11 cellular contexts compared by ENCODE assay signal in genomic region chr2:207533609-207534008, GRCh38. TPM values are rescaled to one million over a fixed set of nuclear protein-coding genes. Genes with fewer than 3 reads are reported as not detected.
DNase-seq lines count a peak whose midpoint lies in the region; ATAC-seq and TF ChIP-seq lines count a peak whose summit lies in the region.
"Had no signal": no experiment of that assay in that cellular context is flagged by ENCODE, and none has a peak within 500 bp of the region (broad histone marks: within the 10 kb centered on the region; RNA-seq: fewer than 3 reads in every experiment).

No MANE protein-coding gene starts in this region.

- H3K27ac ChIP-seq in OCI-LY7 (ENCODE audit: low read depth, low read length, poor library complexity, severe bottlenecking) (peak overlapping the region; percentile 20), esophagus muscularis mucosa (replicated peaks in 1 of 4) (peak overlapping the region; percentile 86 to 93 (median 92)), subcutaneous abdominal adipose tissue (ENCODE audit: low read depth, low read length) (peak overlapping the region; percentile 75)

- H3K9ac ChIP-seq in subcutaneous abdominal adipose tissue (ENCODE audit: low read length in 5 of 5): peak overlapping the region in 3 of 5 donors; percentile 36 to 62 (median 41)

- no peak for ATAC-seq in activated T-cell treated with anti-CD3 and anti-CD28 coated beads, Interleukin-2, amount 50 U/mL, for 72 hours (replicated peaks in 1 of 2)
- ATAC-seq in HG03354 (IDR thresholded peaks at IDR 0.05; ENCODE audit: poor library complexity, severe bottlenecking, unreplicated experiment) (no peak), HG02852 (IDR thresholded peaks at IDR 0.05; ENCODE audit: unreplicated experiment) (no peak)

- H2AFZ ChIP-seq in OCI-LY7 (ENCODE audit: low read length): no peak overlapping the region

- 95% methylated on average over 1 of the region's 1 CpG for WGBS in esophagus muscularis mucosa

- H3K9me2 ChIP-seq in OCI-LY7 (ENCODE audit: insufficient read depth, low read length): no peaks in the 10 kb centered on the region

- H3K27me3 Mint-ChIP-seq in activated T-cell treated with anti-CD3 and anti-CD28 coated beads, Interleukin-2, amount 50 U/mL, for 72 hours (ENCODE audit: low read depth): no peaks in the 10 kb centered on the region

- CTCF ChIA-PET in OCI-LY7 (lab: Charles Lee; ENCODE audit: unreplicated experiment): no interaction called here

- DNase-seq in activated T-cell treated with anti-CD3 and anti-CD28 coated beads, Interleukin-2, amount 50 U/mL, for 72 hours: no peak
- DNase-seq in activated T-cell treated with anti-CD3 and anti-CD28 coated beads, Interleukin-2, amount 50 U/mL, for 1 hour: no peak
- no peak for DNase-seq in OCI-LY7 (ENCODE audit: low spot score)
- no peak for DNase-seq in esophagus muscularis mucosa (ENCODE audit: extremely low spot score)
- DNase-seq in Ammon's horn (ENCODE audit: low spot score): no peak
- DNase-seq: activated CD4-positive, alpha-beta T cell treated with anti-CD3 and anti-CD28 coated beads for 4 hours; foreskin melanocyte; substantia nigra had no signal

- H4K20me1 ChIP-seq in OCI-LY7 (ENCODE audit: insufficient read depth, low read length): peaks cover 23% of the 10 kb centered on the region

- BruUV-seq in OCI-LY7 (replicated peaks; lab: Mats Ljungman, UMichigan): no TSS peak

- peaks cover 47% of the 10 kb centered on the region for H3K36me3 ChIP-seq in OCI-LY7 (ENCODE audit: insufficient read depth, low read length)
- no peaks in the 10 kb centered on the region for H3K36me3 ChIP-seq in esophagus muscularis mucosa
- no peaks in the 10 kb centered on the region for H3K36me3 ChIP-seq in subcutaneous abdominal adipose tissue (ENCODE audit: control insufficient read depth in 5 of 5, insufficient read depth in 5 of 5, low read length in 5 of 5)

- peaks cover 4 to 23% of the 10 kb centered on the region in 2 donors for H3K36me3 Mint-ChIP-seq in activated T-cell treated with anti-CD3 and anti-CD28 coated beads, Interleukin-2, amount 50 U/mL, for 72 hours (ENCODE audit: insufficient read depth in 2 of 2)

- TF ChIP-seq CTCF in OCI-LY7 (conservative IDR thresholded peaks at IDR 0.05; ENCODE audit: low read length) (no peak), esophagus muscularis mucosa (IDR thresholded peaks at IDR 0.05) (no peak)

- peak overlapping the region; percentile 54 to 90 for H3K4me3 Mint-ChIP-seq in activated T-cell treated with anti-CD3 and anti-CD28 coated beads, Interleukin-2, amount 50 U/mL, for 72 hours

- POLR2A ChIA-PET in OCI-LY7 (lab: Charles Lee): interaction anchor here (0.6 to 4.7 kb wide), 15 partner anchors 11 to 917 kb away, joined by 3 to 42 read pairs (median 4); partner anchors contain the start of gene PLEKHM3

- H3K4me1 ChIP-seq in OCI-LY7 (ENCODE audit: insufficient read depth, low read length, poor library complexity, severe bottlenecking): peaks cover 37% of the 10 kb centered on the region
- peaks cover 44 to 72% (median 62%) of the 10 kb centered on the region in 4 donors for H3K4me1 ChIP-seq in esophagus muscularis mucosa
- peaks cover 0 to 43% (median 39%) of the 10 kb centered on the region in 5 donors for H3K4me1 ChIP-seq in subcutaneous abdominal adipose tissue (ENCODE audit: control insufficient read depth in 5 of 5, insufficient read depth in 5 of 5, low read length in 5 of 5)

- intact Hi-C loops in OCI-LY7 (cut with micrococcal nuclease; ENCODE audit: unreplicated experiment) (no loop called here), esophagus muscularis mucosa (cut with DNase I) (no loop called here)

- no peak for TF ChIP-seq POLR2A in esophagus muscularis mucosa (IDR thresholded peaks at IDR 0.05; ENCODE audit: low read depth)

- peak overlapping the region; percentile 100 for H3K4me2 ChIP-seq in OCI-LY7 (ENCODE audit: low read length)

- TF ChIP-seq EP300 in esophagus muscularis mucosa (IDR thresholded peaks at IDR 0.05): no peak

- H3K79me2 ChIP-seq in OCI-LY7 (ENCODE audit: insufficient read depth, low read depth, low read length): peaks cover 81% of the 10 kb centered on the region

- no peaks in the 10 kb centered on the region for H3K9me3 Mint-ChIP-seq in activated T-cell treated with anti-CD3 and anti-CD28 coated beads, Interleukin-2, amount 50 U/mL, for 72 hours

- H3K27ac Mint-ChIP-seq in activated T-cell treated with anti-CD3 and anti-CD28 coated beads, Interleukin-2, amount 50 U/mL, for 72 hours: peak overlapping the region; percentile 83

- peaks cover 61% of the 10 kb centered on the region for H3K4me1 Mint-ChIP-seq in activated T-cell treated with anti-CD3 and anti-CD28 coated beads, Interleukin-2, amount 50 U/mL, for 72 hours (ENCODE audit: low read depth)

- H3K9me3 ChIP-seq in OCI-LY7 (ENCODE audit: low read length): no peaks in the 10 kb centered on the region
- H3K9me3 ChIP-seq in esophagus muscularis mucosa: no peaks in the 10 kb centered on the region
- no peaks in the 10 kb centered on the region for H3K9me3 ChIP-seq in subcutaneous abdominal adipose tissue (ENCODE audit: control insufficient read depth in 5 of 5, low read length in 5 of 5)

- H3K27me3 ChIP-seq in esophagus muscularis mucosa (no peaks in the 10 kb centered on the region), subcutaneous abdominal adipose tissue (ENCODE audit: control insufficient read depth in 5 of 5, insufficient read depth in 4 of 5, low read length in 5 of 5) (no peaks in the 10 kb centered on the region)

- peak overlapping the region; percentile 44 for H3K4me3 ChIP-seq in OCI-LY7 (ENCODE audit: low read depth, low read length, poor library complexity, severe bottlenecking)
- no peak overlapping the region for H3K4me3 ChIP-seq in esophagus muscularis mucosa
- no peak overlapping the region for H3K4me3 ChIP-seq in subcutaneous abdominal adipose tissue (ENCODE audit: low read depth in 1 of 5, low read length in 5 of 5)

RNA-seq across cellular contexts. Expression of gene CREB1, which starts 3.8 kb away (rescaled TPM):
- total RNA-seq in activated T-cell treated with anti-CD3 and anti-CD28 coated beads, Interleukin-2, amount 50 U/mL, for 72 hours: 100 to 1,000 TPM; 125 to 143 TPM
- total RNA-seq in OCI-LY7 (2014; rRNA removed; shearing (Covaris generic)): 40.3 and 54.3 TPM in 2 replicates
- total RNA-seq in OCI-LY7 (2022) (84.9 and 98.5 TPM in 2 replicates), esophagus muscularis mucosa (10 to 100 TPM; 31.1 to 51.5 (median 43.3) TPM)

Comparison
In these comparisons a context has a peak if more than half of its experiments do, and no peak if none do; other contexts are left out.
1. H3K27ac ChIP-seq: peak in every context shown above with its lines; median percentile 92 in esophagus muscularis mucosa; 75 in subcutaneous abdominal adipose tissue; 20 in OCI-LY7.